Comparison of ENCODE assay signal across 8 cellular contexts in genomic region chr13:25901460-25902376, GRCh38.
DNase-seq lines count a peak whose midpoint lies in the region; ATAC-seq and TF ChIP-seq lines count a peak whose summit lies in the region.

No MANE protein-coding gene starts in this region.

- peak; percentile 76 for ATAC-seq in GM19455 (IDR thresholded peaks at IDR 0.05; ENCODE audit: unreplicated experiment)
- peak; percentile 90 for ATAC-seq in HG03571 (IDR thresholded peaks at IDR 0.05; ENCODE audit: unreplicated experiment)
- ATAC-seq in activated T-cell treated with anti-CD3 and anti-CD28 coated beads, Interleukin-2, amount 50 U/mL, for 72 hours (replicated peaks in 1 of 2), result peak; percentile 91 to 93

- peaks cover 24% of the 10 kb centered on the region for H3K4me1 Mint-ChIP-seq in activated T-cell treated with anti-CD3 and anti-CD28 coated beads, Interleukin-2, amount 50 U/mL, for 72 hours (ENCODE audit: low read depth)

- POLR2A ChIA-PET in GM10248 (lab: Yijun Ruan, JAX), result no interaction called here

- peaks cover 18% of the 10 kb centered on the region for H3K27me3 Mint-ChIP-seq in activated T-cell treated with anti-CD3 and anti-CD28 coated beads, Interleukin-2, amount 50 U/mL, for 72 hours (ENCODE audit: low read depth)

- peak overlapping the region in 1 of 2 donors; percentile 22 for H3K4me3 Mint-ChIP-seq in activated T-cell treated with anti-CD3 and anti-CD28 coated beads, Interleukin-2, amount 50 U/mL, for 72 hours

- peak; percentile 61 for DNase-seq in GM10248 (ENCODE audit: extremely low spot score)
- peak; percentile 45 to 50 for DNase-seq in activated T-cell treated with anti-CD3 and anti-CD28 coated beads, Interleukin-2, amount 50 U/mL, for 72 hours
- DNase-seq in lung microvascular endothelial cell (ENCODE audit: low read depth in 2 of 2), result peak; percentile 82 to 91
- no peak for DNase-seq in amygdala (lab: John Stamatoyannopoulos, UW)
- no peak for DNase-seq in HuH-7.5 (ENCODE audit: low spot score)
- DNase-seq in NCI-H2107 treated with DMSO at 0.1 percent for 48 hours (lab: John Stamatoyannopoulos, UW; ENCODE audit: unreplicated experiment), result no peak

- no peak for TF ChIP-seq CTCF in GM10248 (IDR thresholded peaks at IDR 0.05; ENCODE audit: control extremely low read depth, extremely low read depth, low read depth, missing control alignments)

- no peak overlapping the region for H3K27ac Mint-ChIP-seq in activated T-cell treated with anti-CD3 and anti-CD28 coated beads, Interleukin-2, amount 50 U/mL, for 72 hours

- peaks cover 1 to 14% of the 10 kb centered on the region in 2 donors for H3K36me3 Mint-ChIP-seq in activated T-cell treated with anti-CD3 and anti-CD28 coated beads, Interleukin-2, amount 50 U/mL, for 72 hours (ENCODE audit: insufficient read depth in 2 of 2)

- peaks cover 0 to 4% of the 10 kb centered on the region in 2 donors for H3K9me3 Mint-ChIP-seq in activated T-cell treated with anti-CD3 and anti-CD28 coated beads, Interleukin-2, amount 50 U/mL, for 72 hours

- CTCF ChIA-PET in GM10248 (lab: Yijun Ruan, JAX), result no interaction called here

Comparison
In these comparisons a context has a peak if more than half of its experiments do, and no peak if none do; other contexts are left out.
1. DNase-seq: peak in GM10248 (single experiment), activated T-cell treated with anti-CD3 and anti-CD28 coated beads, Interleukin-2, amount 50 U/mL, for 72 hours (2 of 2) and lung microvascular endothelial cell (2 of 2); none in amygdala (0 of 56), HuH-7.5 (single experiment) and NCI-H2107 treated with DMSO at 0.1 percent for 48 hours (single experiment).
2. Peak in every context shown above with its lines, with median percentiles within 50 percentile points of each other: ATAC-seq.